1 cellular context compared by ENCODE assay signal in genomic region chr5:55994998-55995914, GRCh38.
TF ChIP-seq lines count a peak whose summit lies in the region.

No MANE protein-coding gene starts in this region.

TF ChIP-seq in HepG2, 621 proteins besides CTCF, POLR2A, EP300 and RAD21 (continued from another document and continues in another):
- TF ChIP-seq, protein P1, sequence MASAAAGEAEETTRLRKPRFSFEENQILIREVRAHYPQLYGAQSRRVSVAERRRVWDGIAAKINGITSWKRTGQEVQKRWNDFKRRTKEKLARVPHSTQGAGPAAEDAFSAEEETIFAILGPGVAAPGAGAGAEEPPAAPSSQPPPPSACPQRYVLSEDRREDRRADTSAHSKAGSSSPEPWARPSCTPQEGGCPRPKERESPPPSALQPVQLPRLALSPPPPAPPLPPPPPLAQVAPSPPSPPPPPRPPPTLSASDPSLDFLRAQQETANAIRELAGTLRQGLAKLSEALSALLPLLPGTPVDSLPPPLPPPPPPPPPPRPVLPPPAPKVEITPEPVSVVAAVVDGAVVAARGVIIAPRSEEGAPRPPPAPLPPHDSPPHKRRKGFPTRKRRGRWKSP (CRISPR knock-in tag; IDR thresholded peaks at IDR 0.05), result peak; percentile 89
- peak; percentile 80; the same call in 1 of the 2 replicates for TF ChIP-seq ARID5B (CRISPR knock-in tag; IDR thresholded peaks at IDR 0.05)
- no peak for TF ChIP-seq ZNF205 (CRISPR knock-in tag; IDR thresholded peaks at IDR 0.05)
- TF ChIP-seq RNF2 (conservative IDR thresholded peaks at IDR 0.05; ENCODE audit: low read depth), result no peak
- peak; percentile 67 for TF ChIP-seq POLR2AphosphoS5 (IDR thresholded peaks at IDR 0.05; ENCODE audit: low read depth, low read length)
- TF ChIP-seq ZNF235 (CRISPR knock-in tag; IDR thresholded peaks at IDR 0.05; ENCODE audit: borderline replicate concordance), result no peak
- TF ChIP-seq MTF1 (CRISPR knock-in tag; IDR thresholded peaks at IDR 0.05), result no peak
- no peak; the same call in 1 of the 2 replicates for TF ChIP-seq ZNF160 (CRISPR knock-in tag; IDR thresholded peaks at IDR 0.05)
- TF ChIP-seq, protein P2, sequence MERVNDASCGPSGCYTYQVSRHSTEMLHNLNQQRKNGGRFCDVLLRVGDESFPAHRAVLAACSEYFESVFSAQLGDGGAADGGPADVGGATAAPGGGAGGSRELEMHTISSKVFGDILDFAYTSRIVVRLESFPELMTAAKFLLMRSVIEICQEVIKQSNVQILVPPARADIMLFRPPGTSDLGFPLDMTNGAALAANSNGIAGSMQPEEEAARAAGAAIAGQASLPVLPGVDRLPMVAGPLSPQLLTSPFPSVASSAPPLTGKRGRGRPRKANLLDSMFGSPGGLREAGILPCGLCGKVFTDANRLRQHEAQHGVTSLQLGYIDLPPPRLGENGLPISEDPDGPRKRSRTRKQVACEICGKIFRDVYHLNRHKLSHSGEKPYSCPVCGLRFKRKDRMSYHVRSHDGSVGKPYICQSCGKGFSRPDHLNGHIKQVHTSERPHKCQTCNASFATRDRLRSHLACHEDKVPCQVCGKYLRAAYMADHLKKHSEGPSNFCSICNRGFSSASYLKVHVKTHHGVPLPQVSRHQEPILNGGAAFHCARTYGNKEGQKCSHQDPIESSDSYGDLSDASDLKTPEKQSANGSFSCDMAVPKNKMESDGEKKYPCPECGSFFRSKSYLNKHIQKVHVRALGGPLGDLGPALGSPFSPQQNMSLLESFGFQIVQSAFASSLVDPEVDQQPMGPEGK (CRISPR knock-in tag; IDR thresholded peaks at IDR 0.05), result peak; percentile 95
- TF ChIP-seq ZFY (CRISPR knock-in tag; IDR thresholded peaks at IDR 0.05), result peak; percentile 77
- TF ChIP-seq ZNF616 (CRISPR knock-in tag; IDR thresholded peaks at IDR 0.05; ENCODE audit: low read depth), result peak; percentile 69; the same call in 1 of the 2 replicates
- 0 out of 2 replicates have a peak, but pooled peaks have one; percentile 8 for TF ChIP-seq SNAPC5 (CRISPR knock-in tag; IDR thresholded peaks at IDR 0.05; ENCODE audit: borderline replicate concordance)
- TF ChIP-seq TOE1 (CRISPR knock-in tag; IDR thresholded peaks at IDR 0.05), result no peak
- no peak for TF ChIP-seq RFXANK (CRISPR knock-in tag; IDR thresholded peaks at IDR 0.05)
- no peak for TF ChIP-seq KDM4B (CRISPR knock-in tag; IDR thresholded peaks at IDR 0.05)
- peak; percentile 57; the same call in 1 of the 2 replicates for TF ChIP-seq DMAP1 (CRISPR knock-in tag; IDR thresholded peaks at IDR 0.05)
- no peak for TF ChIP-seq RELA (CRISPR knock-in tag; IDR thresholded peaks at IDR 0.05)
- TF ChIP-seq BRF2 (CRISPR knock-in tag; IDR thresholded peaks at IDR 0.05), result peak; percentile 85
- peak; percentile 93 for TF ChIP-seq NFYC (CRISPR knock-in tag; IDR thresholded peaks at IDR 0.05)
- TF ChIP-seq PHF20 (CRISPR knock-in tag; IDR thresholded peaks at IDR 0.05), result peak; percentile 61; the same call in 1 of the 2 replicates
- peak; percentile 15; the same call in 1 of the 2 replicates for TF ChIP-seq ZNF607 (CRISPR knock-in tag; IDR thresholded peaks at IDR 0.05; ENCODE audit: borderline replicate concordance)
- TF ChIP-seq NR2F6 (IDR thresholded peaks at IDR 0.05), result peak; percentile 56
- TF ChIP-seq NR2F6 (CRISPR knock-in tag; IDR thresholded peaks at IDR 0.05), result peak; percentile 72
- TF ChIP-seq ZZZ3 (CRISPR knock-in tag; IDR thresholded peaks at IDR 0.05; ENCODE audit: borderline replicate concordance), result no peak
- no peak for TF ChIP-seq ZNF720 (CRISPR knock-in tag; IDR thresholded peaks at IDR 0.05)
- TF ChIP-seq, protein P3, sequence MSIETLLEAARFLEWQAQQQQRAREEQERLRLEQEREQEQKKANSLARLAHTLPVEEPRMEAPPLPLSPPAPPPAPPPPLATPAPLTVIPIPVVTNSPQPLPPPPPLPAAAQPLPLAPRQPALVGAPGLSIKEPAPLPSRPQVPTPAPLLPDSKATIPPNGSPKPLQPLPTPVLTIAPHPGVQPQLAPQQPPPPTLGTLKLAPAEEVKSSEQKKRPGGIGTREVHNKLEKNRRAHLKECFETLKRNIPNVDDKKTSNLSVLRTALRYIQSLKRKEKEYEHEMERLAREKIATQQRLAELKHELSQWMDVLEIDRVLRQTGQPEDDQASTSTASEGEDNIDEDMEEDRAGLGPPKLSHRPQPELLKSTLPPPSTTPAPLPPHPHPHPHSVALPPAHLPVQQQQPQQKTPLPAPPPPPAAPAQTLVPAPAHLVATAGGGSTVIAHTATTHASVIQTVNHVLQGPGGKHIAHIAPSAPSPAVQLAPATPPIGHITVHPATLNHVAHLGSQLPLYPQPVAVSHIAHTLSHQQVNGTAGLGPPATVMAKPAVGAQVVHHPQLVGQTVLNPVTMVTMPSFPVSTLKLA (IDR thresholded peaks at IDR 0.05), result peak; percentile 21; the same call in 1 of the 2 replicates
- TF ChIP-seq POGZ (CRISPR knock-in tag; IDR thresholded peaks at IDR 0.05), result peak; percentile 93
- no peak for TF ChIP-seq PHB2 (IDR thresholded peaks at IDR 0.05; ENCODE audit: partially characterized antibody)
- peak; percentile 65 for TF ChIP-seq ARNTL (CRISPR knock-in tag; IDR thresholded peaks at IDR 0.05)
- peak; percentile 86 for TF ChIP-seq ZNF350 (CRISPR knock-in tag; IDR thresholded peaks at IDR 0.05; ENCODE audit: borderline replicate concordance, low read depth)
- TF ChIP-seq FOXA3 (CRISPR knock-in tag; IDR thresholded peaks at IDR 0.05), result peak; percentile 52
- TF ChIP-seq ZNF232 (CRISPR knock-in tag; IDR thresholded peaks at IDR 0.05; ENCODE audit: borderline replicate concordance), result no peak
- no peak for TF ChIP-seq ZNF839 (CRISPR knock-in tag; IDR thresholded peaks at IDR 0.05; ENCODE audit: borderline replicate concordance)
- TF ChIP-seq, protein P4, sequence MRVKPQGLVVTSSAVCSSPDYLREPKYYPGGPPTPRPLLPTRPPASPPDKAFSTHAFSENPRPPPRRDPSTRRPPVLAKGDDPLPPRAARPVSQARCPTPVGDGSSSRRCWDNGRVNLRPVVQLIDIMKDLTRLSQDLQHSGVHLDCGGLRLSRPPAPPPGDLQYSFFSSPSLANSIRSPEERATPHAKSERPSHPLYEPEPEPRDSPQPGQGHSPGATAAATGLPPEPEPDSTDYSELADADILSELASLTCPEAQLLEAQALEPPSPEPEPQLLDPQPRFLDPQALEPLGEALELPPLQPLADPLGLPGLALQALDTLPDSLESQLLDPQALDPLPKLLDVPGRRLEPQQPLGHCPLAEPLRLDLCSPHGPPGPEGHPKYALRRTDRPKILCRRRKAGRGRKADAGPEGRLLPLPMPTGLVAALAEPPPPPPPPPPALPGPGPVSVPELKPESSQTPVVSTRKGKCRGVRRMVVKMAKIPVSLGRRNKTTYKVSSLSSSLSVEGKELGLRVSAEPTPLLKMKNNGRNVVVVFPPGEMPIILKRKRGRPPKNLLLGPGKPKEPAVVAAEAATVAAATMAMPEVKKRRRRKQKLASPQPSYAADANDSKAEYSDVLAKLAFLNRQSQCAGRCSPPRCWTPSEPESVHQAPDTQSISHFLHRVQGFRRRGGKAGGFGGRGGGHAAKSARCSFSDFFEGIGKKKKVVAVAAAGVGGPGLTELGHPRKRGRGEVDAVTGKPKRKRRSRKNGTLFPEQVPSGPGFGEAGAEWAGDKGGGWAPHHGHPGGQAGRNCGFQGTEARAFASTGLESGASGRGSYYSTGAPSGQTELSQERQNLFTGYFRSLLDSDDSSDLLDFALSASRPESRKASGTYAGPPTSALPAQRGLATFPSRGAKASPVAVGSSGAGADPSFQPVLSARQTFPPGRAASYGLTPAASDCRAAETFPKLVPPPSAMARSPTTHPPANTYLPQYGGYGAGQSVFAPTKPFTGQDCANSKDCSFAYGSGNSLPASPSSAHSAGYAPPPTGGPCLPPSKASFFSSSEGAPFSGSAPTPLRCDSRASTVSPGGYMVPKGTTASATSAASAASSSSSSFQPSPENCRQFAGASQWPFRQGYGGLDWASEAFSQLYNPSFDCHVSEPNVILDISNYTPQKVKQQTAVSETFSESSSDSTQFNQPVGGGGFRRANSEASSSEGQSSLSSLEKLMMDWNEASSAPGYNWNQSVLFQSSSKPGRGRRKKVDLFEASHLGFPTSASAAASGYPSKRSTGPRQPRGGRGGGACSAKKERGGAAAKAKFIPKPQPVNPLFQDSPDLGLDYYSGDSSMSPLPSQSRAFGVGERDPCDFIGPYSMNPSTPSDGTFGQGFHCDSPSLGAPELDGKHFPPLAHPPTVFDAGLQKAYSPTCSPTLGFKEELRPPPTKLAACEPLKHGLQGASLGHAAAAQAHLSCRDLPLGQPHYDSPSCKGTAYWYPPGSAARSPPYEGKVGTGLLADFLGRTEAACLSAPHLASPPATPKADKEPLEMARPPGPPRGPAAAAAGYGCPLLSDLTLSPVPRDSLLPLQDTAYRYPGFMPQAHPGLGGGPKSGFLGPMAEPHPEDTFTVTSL (CRISPR knock-in tag; IDR thresholded peaks at IDR 0.05; ENCODE audit: borderline replicate concordance), result peak; percentile 48; the same call in 1 of the 2 replicates
- no peak for TF ChIP-seq JDP2 (CRISPR knock-in tag; IDR thresholded peaks at IDR 0.05; ENCODE audit: borderline replicate concordance)
- TF ChIP-seq ZBTB1 (CRISPR knock-in tag; IDR thresholded peaks at IDR 0.05; ENCODE audit: borderline replicate concordance), result no peak
- peak; percentile 82 for TF ChIP-seq DRAP1 (CRISPR knock-in tag; IDR thresholded peaks at IDR 0.05)
- TF ChIP-seq TEAD3 (CRISPR knock-in tag; optimal IDR thresholded peaks at IDR 0.05; ENCODE audit: borderline replicate concordance), result peak; percentile 83
- TF ChIP-seq ATF7 (IDR thresholded peaks at IDR 0.05), result no peak
- TF ChIP-seq ATF7 (CRISPR knock-in tag; IDR thresholded peaks at IDR 0.05), result no peak
- TF ChIP-seq SP5 (CRISPR knock-in tag; IDR thresholded peaks at IDR 0.05; ENCODE audit: borderline replicate concordance, low read depth), result peak; percentile 77
- TF ChIP-seq, protein P5, sequence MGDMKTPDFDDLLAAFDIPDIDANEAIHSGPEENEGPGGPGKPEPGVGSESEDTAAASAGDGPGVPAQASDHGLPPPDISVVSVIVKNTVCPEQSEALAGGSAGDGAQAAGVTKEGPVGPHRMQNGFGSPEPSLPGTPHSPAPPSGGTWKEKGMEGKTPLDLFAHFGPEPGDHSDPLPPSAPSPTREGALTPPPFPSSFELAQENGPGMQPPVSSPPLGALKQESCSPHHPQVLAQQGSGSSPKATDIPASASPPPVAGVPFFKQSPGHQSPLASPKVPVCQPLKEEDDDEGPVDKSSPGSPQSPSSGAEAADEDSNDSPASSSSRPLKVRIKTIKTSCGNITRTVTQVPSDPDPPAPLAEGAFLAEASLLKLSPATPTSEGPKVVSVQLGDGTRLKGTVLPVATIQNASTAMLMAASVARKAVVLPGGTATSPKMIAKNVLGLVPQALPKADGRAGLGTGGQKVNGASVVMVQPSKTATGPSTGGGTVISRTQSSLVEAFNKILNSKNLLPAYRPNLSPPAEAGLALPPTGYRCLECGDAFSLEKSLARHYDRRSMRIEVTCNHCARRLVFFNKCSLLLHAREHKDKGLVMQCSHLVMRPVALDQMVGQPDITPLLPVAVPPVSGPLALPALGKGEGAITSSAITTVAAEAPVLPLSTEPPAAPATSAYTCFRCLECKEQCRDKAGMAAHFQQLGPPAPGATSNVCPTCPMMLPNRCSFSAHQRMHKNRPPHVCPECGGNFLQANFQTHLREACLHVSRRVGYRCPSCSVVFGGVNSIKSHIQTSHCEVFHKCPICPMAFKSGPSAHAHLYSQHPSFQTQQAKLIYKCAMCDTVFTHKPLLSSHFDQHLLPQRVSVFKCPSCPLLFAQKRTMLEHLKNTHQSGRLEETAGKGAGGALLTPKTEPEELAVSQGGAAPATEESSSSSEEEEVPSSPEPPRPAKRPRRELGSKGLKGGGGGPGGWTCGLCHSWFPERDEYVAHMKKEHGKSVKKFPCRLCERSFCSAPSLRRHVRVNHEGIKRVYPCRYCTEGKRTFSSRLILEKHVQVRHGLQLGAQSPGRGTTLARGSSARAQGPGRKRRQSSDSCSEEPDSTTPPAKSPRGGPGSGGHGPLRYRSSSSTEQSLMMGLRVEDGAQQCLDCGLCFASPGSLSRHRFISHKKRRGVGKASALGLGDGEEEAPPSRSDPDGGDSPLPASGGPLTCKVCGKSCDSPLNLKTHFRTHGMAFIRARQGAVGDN (CRISPR knock-in tag; IDR thresholded peaks at IDR 0.05), result peak; percentile 93
- TF ChIP-seq YY1 (IDR thresholded peaks at IDR 0.05; ENCODE audit: insufficient read depth, insufficient replicate concordance, low read depth, low read length), result no peak
